1 cellular context compared by ENCODE assay signal in genomic region chr20:19427913-19428800, GRCh38.
TF ChIP-seq lines count a peak whose summit lies in the region.

No MANE protein-coding gene starts in this region.

TF ChIP-seq in GM12878, 131 proteins besides CTCF, POLR2A, EP300 and RAD21 (continued from another document):
- TF ChIP-seq BCL3 (IDR thresholded peaks at IDR 0.05; ENCODE audit: borderline replicate concordance, insufficient read depth, low read depth, low read length, poor library complexity, severe bottlenecking), result no peak
- TF ChIP-seq NKRF (conservative IDR thresholded peaks at IDR 0.05), result no peak
- TF ChIP-seq ZNF622 (IDR thresholded peaks at IDR 0.05), result no peak
- TF ChIP-seq ELK1 (IDR thresholded peaks at IDR 0.05; ENCODE audit: low read depth, low read length), result no peak
- no peak for TF ChIP-seq SKIL (IDR thresholded peaks at IDR 0.05; ENCODE audit: low read depth, poor library complexity, severe bottlenecking)
- no peak for TF ChIP-seq SMAD1 (IDR thresholded peaks at IDR 0.05; ENCODE audit: low read depth, partially characterized antibody)
- no peak for TF ChIP-seq BCL11A (IDR thresholded peaks at IDR 0.05; ENCODE audit: low read depth, low read length)
- no peak for TF ChIP-seq MLLT1 (IDR thresholded peaks at IDR 0.05)
- no peak for TF ChIP-seq ZNF384 (IDR thresholded peaks at IDR 0.05; ENCODE audit: borderline replicate concordance, low read depth, low read length)
TF ChIP-seq in GM12878: peak in this region for 0.
